In the genomic region with DNA sequence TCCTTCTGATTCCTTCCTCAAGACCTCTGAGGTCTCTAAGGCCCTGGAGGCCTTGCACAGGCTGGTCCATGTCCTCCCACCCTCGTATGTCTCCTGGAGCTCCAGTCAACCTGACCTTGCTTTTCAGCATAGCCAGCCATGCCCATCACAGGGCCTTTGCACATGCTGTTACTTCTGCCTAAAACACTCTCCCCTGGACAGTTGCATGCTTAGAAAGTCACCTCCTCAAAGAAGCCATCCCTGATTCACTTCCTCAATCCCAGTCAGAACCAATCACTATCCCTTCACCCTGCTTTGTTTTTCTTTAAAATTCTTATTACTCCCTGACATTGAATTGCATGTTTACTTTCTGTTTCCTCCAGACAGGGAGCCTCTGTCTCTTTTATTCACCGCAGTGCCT, we compare ENCODE assay signal across 26 cellular contexts.
DNase-seq lines count a peak whose midpoint lies in the region; ATAC-seq, FAIRE-seq and TF ChIP-seq lines count a peak whose summit lies in the region.
"Had no signal": no experiment of that assay in that cellular context is flagged by ENCODE, and none has a peak within 500 bp of the region (broad histone marks: within the 10 kb centered on the region; RNA-seq: fewer than 3 reads in every experiment).

No MANE protein-coding gene starts in this region.

- H3K27ac Mint-ChIP-seq in neural progenitor cell = no peak overlapping the region
- H3K27ac Mint-ChIP-seq in stimulated activated memory B cell treated with anti-CD40 and anti-IgM and Interleukin-4, amounts not matched to agents 10 μg/mL and 1 μg/mL and 100 μg/mL, for 72 hours = no peak overlapping the region
- H3K27ac Mint-ChIP-seq: CD4-positive, alpha-beta T cell; CD8-positive, alpha-beta memory T cell; GM23338 had no signal

- 93% methylated on average over 2 of the region's 2 CpGs; no CpG with 5 or more reads in 1 of the 2 experiments for WGBS in H1 (ENCODE audit: extremely low coverage in 1 of 2, insufficient coverage in 1 of 2, insufficient read length in 1 of 2, insufficient replicate concordance in 2 of 2, low coverage in 1 of 2, low lambda C conversion rate in 2 of 2, missing lambda C conversion rate in 1 of 2), 2 experiments

- H4K91ac ChIP-seq in H1 (replicated peaks; ENCODE audit: insufficient read length, low read length) = peak overlapping the region; percentile 12

- no peak overlapping the region for H3K27ac ChIP-seq in HEK293 (ENCODE audit: extremely low read depth, low read depth, low read length)
- no peak overlapping the region for H3K27ac ChIP-seq in H1 (ENCODE audit: low read depth, low read length)
- no peak overlapping the region for H3K27ac ChIP-seq in neural progenitor cell
- H3K27ac ChIP-seq in gastrocnemius medialis = no peak overlapping the region
- H3K27ac ChIP-seq: A549; BLaER1 treated with 17β-estradiol and CSF1 and Interleukin-3, amounts not matched to agents 10 nM and 100 nM had no signal

- H2AK5ac ChIP-seq in H1 (ENCODE audit: low read depth, low read length) = no peak overlapping the region

- no peak overlapping the region for H3K23ac ChIP-seq in H1 (ENCODE audit: insufficient read length)

- ATAC-seq in stimulated activated memory B cell treated with anti-CD40 and anti-IgM and Interleukin-4, amounts not matched to agents 10 μg/mL and 1 μg/mL and 100 μg/mL, for 72 hours = no peak
- no peak for ATAC-seq in gastrocnemius medialis
- ATAC-seq: A549, GM12878, GM23338 had no signal

- no peaks in the 10 kb centered on the region for H3K36me3 Mint-ChIP-seq in neural progenitor cell
- H3K36me3 Mint-ChIP-seq in stimulated activated memory B cell treated with anti-CD40 and anti-IgM and Interleukin-4, amounts not matched to agents 10 μg/mL and 1 μg/mL and 100 μg/mL, for 72 hours = no peaks in the 10 kb centered on the region
- H3K36me3 Mint-ChIP-seq: CD14-positive monocyte; CD8-positive, alpha-beta memory T cell had no signal

- H2BK5ac ChIP-seq in H1 (ENCODE audit: low read depth, low read length) = no peak overlapping the region

- H4K20me1 ChIP-seq in H1 (replicated peaks in 1 of 2; ENCODE audit: control insufficient read depth in 1 of 2, insufficient read depth in 2 of 2, low read length in 2 of 2) = no peaks in the 10 kb centered on the region
- H4K20me1 ChIP-seq in neural progenitor cell (ENCODE audit: low read depth) = no peaks in the 10 kb centered on the region

- FAIRE-seq in H1 (lab: Jason Lieb, UNC) = no peak
- FAIRE-seq: A549, D721Med, GM12878, GM18507, H54 had no signal

- no peak overlapping the region for H3K18ac ChIP-seq in H1 (ENCODE audit: extremely low read depth, low read length)

- H3K4me3 ChIP-seq in HEK293 (ENCODE audit: low read depth, low read length) (no peak overlapping the region), H1 (ENCODE audit: extremely low read depth in 1 of 4, insufficient read depth in 2 of 4, low read depth in 3 of 4, low read length in 4 of 4) (no peak overlapping the region), neural progenitor cell (no peak overlapping the region), gastrocnemius medialis (no peak overlapping the region)
- H3K4me3 ChIP-seq: A549; BLaER1 treated with 17β-estradiol and CSF1 and Interleukin-3, amounts not matched to agents 10 nM and 100 nM; GM12878; GM23338; HAP-1 had no signal

- TF ChIP-seq POLR2A in H1 (IDR thresholded peaks at IDR 0.05; ENCODE audit: control extremely low read depth in 1 of 2, low read depth in 2 of 2, low read length in 2 of 2) (no peak), gastrocnemius medialis (IDR thresholded peaks at IDR 0.05) (no peak)

- H3K4me1 Mint-ChIP-seq in neural progenitor cell = peaks cover 41% of the 10 kb centered on the region
- no peaks in the 10 kb centered on the region for H3K4me1 Mint-ChIP-seq in stimulated activated memory B cell treated with anti-CD40 and anti-IgM and Interleukin-4, amounts not matched to agents 10 μg/mL and 1 μg/mL and 100 μg/mL, for 72 hours
- H3K4me1 Mint-ChIP-seq: CD14-positive monocyte; CD8-positive, alpha-beta memory T cell had no signal

- no peak overlapping the region; a peak in 2 of 7 replicates for H3K9ac ChIP-seq in H1 (replicated peaks in 1 of 4; ENCODE audit: extremely low read depth in 1 of 4, low read depth in 3 of 4, low read length in 3 of 4)
- no peak overlapping the region for H3K9ac ChIP-seq in neural progenitor cell
- H3K9ac ChIP-seq: BLaER1 treated with 17β-estradiol and CSF1 and Interleukin-3, amounts not matched to agents 10 nM and 100 nM had no signal

- H4K5ac ChIP-seq in H1 (ENCODE audit: insufficient read length, low read depth, low read length) = no peak overlapping the region

- H3K36me3 ChIP-seq in HEK293 (ENCODE audit: control insufficient read depth in 2 of 2, insufficient read depth in 1 of 2, low read length in 2 of 2) = no peaks in the 10 kb centered on the region
- no peaks in the 10 kb centered on the region for H3K36me3 ChIP-seq in H1 (ENCODE audit: control insufficient read depth in 2 of 4, insufficient read depth in 4 of 4, low read length in 3 of 4)
- H3K36me3 ChIP-seq in neural progenitor cell = no peaks in the 10 kb centered on the region
- no peaks in the 10 kb centered on the region for H3K36me3 ChIP-seq in gastrocnemius medialis
- H3K36me3 ChIP-seq: BE2C; BLaER1 treated with 17β-estradiol and CSF1 and Interleukin-3, amounts not matched to agents 10 nM and 100 nM; HAP-1 had no signal

- H2BK15ac ChIP-seq in H1 (ENCODE audit: low read length) = no peak overlapping the region

- no peak overlapping the region for H3K4ac ChIP-seq in H1 (replicated peaks; ENCODE audit: insufficient read length, low read depth, low read length)

- no peak overlapping the region for H2BK12ac ChIP-seq in H1 (ENCODE audit: low read depth, low read length)

- H3K9me3 Mint-ChIP-seq in neural progenitor cell = peaks cover 2% of the 10 kb centered on the region
- no peaks in the 10 kb centered on the region for H3K9me3 Mint-ChIP-seq in stimulated activated memory B cell treated with anti-CD40 and anti-IgM and Interleukin-4, amounts not matched to agents 10 μg/mL and 1 μg/mL and 100 μg/mL, for 72 hours
- H3K9me3 Mint-ChIP-seq: CD4-positive, alpha-beta T cell; CD8-positive, alpha-beta memory T cell had no signal

- H3K9me3 ChIP-seq in HEK293 (ENCODE audit: control insufficient read depth, insufficient read depth, low read depth, low read length) (no peaks in the 10 kb centered on the region), H1 (ENCODE audit: insufficient read depth in 2 of 2, low read depth in 1 of 2, low read length in 1 of 2) (no peaks in the 10 kb centered on the region), neural progenitor cell (ENCODE audit: low read depth) (no peaks in the 10 kb centered on the region), gastrocnemius medialis (no peaks in the 10 kb centered on the region)
- H3K9me3 ChIP-seq: A549; BE2C; BLaER1 treated with 17β-estradiol and CSF1 and Interleukin-3, amounts not matched to agents 10 nM and 100 nM; HAP-1 had no signal

- TF ChIP-seq EP300 in H1 (IDR thresholded peaks at IDR 0.05; ENCODE audit: borderline replicate concordance in 1 of 2, low read depth in 2 of 2, low read length in 2 of 2) = no peak

- no peak overlapping the region for H3K4me2 ChIP-seq in H1 (ENCODE audit: insufficient read depth in 1 of 2, low read depth in 2 of 2, low read length in 2 of 2)
- no peak overlapping the region for H3K4me2 ChIP-seq in neural progenitor cell
- H3K4me2 ChIP-seq: A549; BLaER1 treated with 17β-estradiol and CSF1 and Interleukin-3, amounts not matched to agents 10 nM and 100 nM; GM23338 had no signal

- POLR2A ChIA-PET in HEK293 (lab: Yijun Ruan, JAX) = no interaction called here
- POLR2A ChIA-PET in H1 (lab: Charles Lee; ENCODE audit: partially characterized antibody) = no interaction called here

- H2BK120ac ChIP-seq in H1 (replicated peaks; ENCODE audit: low read depth, low read length) = no peak overlapping the region

- intact Hi-C loops in gastrocnemius medialis (cut with DNase I; ENCODE audit: low total_unique reads) = no loop called here

- CTCF ChIA-PET in HEK293 (lab: Yijun Ruan, JAX) = interaction anchor here (2.3 kb wide), 1 partner anchor 213 kb away, joined by 12 read pairs; no protein-coding TSS in a partner anchor
- CTCF ChIA-PET in H1 (lab: Charles Lee; ENCODE audit: partially characterized antibody) = interaction anchor here (0.7 to 8.3 kb wide), 3 partner anchors 15 to 213 kb away, joined by 3 to 94 read pairs (median 8); no protein-coding TSS in a partner anchor

- H3K23me2 ChIP-seq in H1 (ENCODE audit: low read depth, low read length) = no peaks in the 10 kb centered on the region

- H3K14ac ChIP-seq in H1 (ENCODE audit: insufficient read length) = no peak overlapping the region

- no peak overlapping the region for H2AFZ ChIP-seq in H1 (ENCODE audit: low read length)
- no peak overlapping the region for H2AFZ ChIP-seq in neural progenitor cell (replicated peaks)
- H2AFZ ChIP-seq: GM23338 had no signal

- peak overlapping the region; percentile 26 for H3K4me3 Mint-ChIP-seq in neural progenitor cell
- H3K4me3 Mint-ChIP-seq in stimulated activated memory B cell treated with anti-CD40 and anti-IgM and Interleukin-4, amounts not matched to agents 10 μg/mL and 1 μg/mL and 100 μg/mL, for 72 hours = no peak overlapping the region
- H3K4me3 Mint-ChIP-seq: CD14-positive monocyte; CD4-positive, alpha-beta T cell; CD8-positive, alpha-beta memory T cell; GM23338 had no signal

- H4K8ac ChIP-seq in H1 (ENCODE audit: extremely low read depth, insufficient read depth, low read length) = no peak overlapping the region; the same call in 1 of the 2 replicates

- H3K27me3 ChIP-seq in H1 (replicated peaks in 1 of 4; ENCODE audit: control insufficient read depth in 3 of 4, extremely low read depth in 1 of 4, insufficient read depth in 3 of 4, low read length in 3 of 4) (no peaks in the 10 kb centered on the region; a peak in 1 of 7 replicates), neural progenitor cell (no peaks in the 10 kb centered on the region), gastrocnemius medialis (no peaks in the 10 kb centered on the region)
- H3K27me3 ChIP-seq: BE2C; BLaER1 treated with 17β-estradiol and CSF1 and Interleukin-3, amounts not matched to agents 10 nM and 100 nM had no signal

- peak; percentile 34 for DNase-seq in OCI-M1 (lab: John Stamatoyannopoulos, UW)
- no peak for DNase-seq in H1 (ENCODE audit: low read depth in 1 of 2, low spot score in 2 of 2)
- no peak for DNase-seq in neural progenitor cell (ENCODE audit: low spot score)
- no peak for DNase-seq in gastrocnemius medialis
- no peak for DNase-seq in germinal center (ENCODE audit: low spot score)
- DNase-seq: 8988T; ACHN; AML-193; BE2C; CD4-positive, alpha-beta T cell; CD8-positive, alpha-beta memory T cell; DMS 273 treated with DMSO at 0.1 percent for 48 hours; DMS79; EL; GDM1 had no signal

- in situ Hi-C loops in gastrocnemius medialis (cut with MboI; ENCODE audit: low sequenced_read_pairs in 4 of 4) = loop anchor here in 2 of 4 donors (25.0 kb wide), 2 partner anchors 154 to 204 kb away; no protein-coding TSS in a partner anchor

- H3K79me2 ChIP-seq in H1 (ENCODE audit: control insufficient read depth in 1 of 2, insufficient read depth in 2 of 2, low read length in 2 of 2) = no peaks in the 10 kb centered on the region
- no peaks in the 10 kb centered on the region for H3K79me2 ChIP-seq in neural progenitor cell (ENCODE audit: low read depth)

- H2BK20ac ChIP-seq in H1 (ENCODE audit: low read length) = no peak overlapping the region

- H3K27me3 Mint-ChIP-seq in neural progenitor cell (ENCODE audit: insufficient read depth, low read depth) = peaks cover 8% of the 10 kb centered on the region
- H3K27me3 Mint-ChIP-seq in stimulated activated memory B cell treated with anti-CD40 and anti-IgM and Interleukin-4, amounts not matched to agents 10 μg/mL and 1 μg/mL and 100 μg/mL, for 72 hours = peaks cover 18% of the 10 kb centered on the region

- H3F3A ChIP-seq in neural progenitor cell (ENCODE audit: low read depth) = peaks cover 15% of the 10 kb centered on the region

- H3K4me1 ChIP-seq in HEK293 (ENCODE audit: control insufficient read depth, insufficient read depth, low read length) = 0 out of 2 replicates have a peak, but pooled peaks cover 1% of the 10 kb centered on the region
- H3K4me1 ChIP-seq in H1 (replicated peaks in 1 of 4; ENCODE audit: control insufficient read depth in 3 of 4, insufficient read depth in 4 of 4, low read length in 3 of 4) = peaks cover 6 to 23% (median 17%) of the 10 kb centered on the region in 4 experiments
- H3K4me1 ChIP-seq in neural progenitor cell = peaks cover 21% of the 10 kb centered on the region
- H3K4me1 ChIP-seq in gastrocnemius medialis = no peaks in the 10 kb centered on the region
- H3K4me1 ChIP-seq: A549; BLaER1 treated with 17β-estradiol and CSF1 and Interleukin-3, amounts not matched to agents 10 nM and 100 nM; HAP-1 had no signal

- no peak for TF ChIP-seq CTCF in HEK293 (tag by site-specific recombination; IDR thresholded peaks at IDR 0.05)
- TF ChIP-seq CTCF in H1 (IDR thresholded peaks at IDR 0.05; ENCODE audit: control extremely low read depth in 1 of 3, insufficient read depth in 1 of 3, low read depth in 1 of 3, low read length in 3 of 3) = no peak
- TF ChIP-seq CTCF in neural progenitor cell (IDR thresholded peaks at IDR 0.05) = no peak
- TF ChIP-seq CTCF in gastrocnemius medialis (IDR thresholded peaks at IDR 0.05 in 4 of 5, conservative IDR thresholded peaks at IDR 0.05 in 1 of 5) = no peak

- no peaks in the 10 kb centered on the region for H3K79me1 ChIP-seq in H1 (ENCODE audit: low read depth, low read length)

- TF ChIP-seq RAD21 in H1 (IDR thresholded peaks at IDR 0.05 in 1 of 2, conservative IDR thresholded peaks at IDR 0.05 in 1 of 2; ENCODE audit: low read depth in 2 of 2, low read length in 2 of 2) = no peak

- H3K56ac ChIP-seq in H1 (replicated peaks; ENCODE audit: insufficient read length, low read depth, low read length) = no peak overlapping the region
